In the genomic region with DNA sequence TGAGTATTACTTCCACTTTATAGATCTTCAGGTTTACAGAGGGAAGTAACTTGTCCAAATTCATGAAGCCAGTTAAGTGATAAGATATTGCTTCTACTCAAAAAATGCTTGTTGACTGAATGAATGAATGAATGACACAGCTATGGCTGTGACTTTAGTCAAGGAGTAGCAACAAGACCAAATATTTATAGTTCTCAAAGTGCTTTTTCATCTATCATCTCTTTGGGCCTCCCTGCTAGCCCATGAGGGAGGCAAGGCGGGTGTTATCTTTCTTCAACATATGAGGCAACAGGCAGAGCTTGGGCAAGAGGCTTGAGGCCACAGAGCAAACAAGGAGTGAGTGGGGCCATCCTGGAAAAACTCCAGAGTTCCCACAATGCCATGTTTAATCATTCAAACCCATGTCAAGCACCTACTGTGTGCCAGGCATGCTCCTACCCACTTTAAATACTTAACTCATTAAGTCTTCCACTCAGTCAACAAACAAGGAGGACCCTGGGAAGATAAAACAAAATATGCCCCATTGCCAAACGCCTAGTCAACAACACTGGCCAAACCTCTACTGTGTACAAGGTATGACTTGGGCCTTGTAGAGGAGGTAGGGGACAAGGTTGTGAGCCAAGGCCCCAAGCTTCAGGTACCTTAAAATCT, we compare ENCODE assay signal across 9 cellular contexts. TPM values are rescaled to one million over a fixed set of nuclear protein-coding genes. Genes with fewer than 3 reads are reported as not detected.
A peak's percentile ranks its signal among the peaks of the same experiment; 100 is the strongest.
DNase-seq lines count a peak whose midpoint lies in the region; ATAC-seq and TF ChIP-seq lines count a peak whose summit lies in the region.
"Had no signal": no experiment of that assay in that cellular context is flagged by ENCODE, and none has a peak within 500 bp of the region (broad histone marks: within the 10 kb centered on the region; RNA-seq: fewer than 3 reads in every experiment).

No MANE protein-coding gene starts in this region.

- H4K8ac ChIP-seq in IMR-90 (ENCODE audit: low read depth in 2 of 2, low read length in 2 of 2), result peak overlapping the region in 1 of 2 experiments; percentile 2; a peak in 1 of 4 replicates

- H2AK5ac ChIP-seq in IMR-90 (ENCODE audit: low read depth, low read length), result no peak overlapping the region

- H2BK20ac ChIP-seq in IMR-90 (ENCODE audit: low read depth, low read length), result no peak overlapping the region

- peaks cover 77% of the 10 kb centered on the region for H3K4me1 Mint-ChIP-seq in stimulated activated effector memory CD8-positive, alpha-beta T cell treated with anti-CD3 and anti-CD28 coated beads, Interleukin-12 subunit alpha, Interleukin-12 subunit beta, amount 100 ng/mL, for 72 hours

- peaks cover 22% of the 10 kb centered on the region for H3K9me1 ChIP-seq in IMR-90 (ENCODE audit: insufficient read depth, low read length)

- no peak overlapping the region for H3K27ac ChIP-seq in IMR-90 (ENCODE audit: insufficient read depth, low read length)
- peak overlapping the region; percentile 59 for H3K27ac ChIP-seq in SU-DHL-6 (ENCODE audit: low read depth, low read length)
- H3K27ac ChIP-seq in aorta (ENCODE audit: low read depth in 1 of 2, low read length in 2 of 2), result peak overlapping the region in 1 of 2 donors; percentile 11

- no peak overlapping the region for H3K23ac ChIP-seq in IMR-90 (ENCODE audit: low read depth, low read length)

- peak overlapping the region; percentile 89 for H3K27ac Mint-ChIP-seq in stimulated activated effector memory CD8-positive, alpha-beta T cell treated with anti-CD3 and anti-CD28 coated beads, Interleukin-12 subunit alpha, Interleukin-12 subunit beta, amount 100 ng/mL, for 72 hours

- no peak overlapping the region for H3K4me3 ChIP-seq in IMR-90 (ENCODE audit: insufficient read depth, low read depth, low read length)
- H3K4me3 ChIP-seq in SU-DHL-6 (ENCODE audit: insufficient read depth, low read length, poor library complexity, severe bottlenecking), result no peak overlapping the region
- no peak overlapping the region for H3K4me3 ChIP-seq in aorta (ENCODE audit: low read length in 2 of 2)

- H3K4me2 ChIP-seq in IMR-90 (ENCODE audit: low read depth, low read length) (no peak overlapping the region), SU-DHL-6 (ENCODE audit: low read depth, low read length, poor library complexity, severe bottlenecking) (peak overlapping the region; percentile 28)

- no peak overlapping the region for H2AK9ac ChIP-seq in IMR-90 (replicated peaks; ENCODE audit: low read depth, low read length, poor library complexity)

- H3K79me1 ChIP-seq in IMR-90 (ENCODE audit: low read depth in 1 of 2, low read length in 2 of 2), result peaks cover 40 to 72% of the 10 kb centered on the region in 2 experiments

- TF ChIP-seq POLR2A in IMR-90 (IDR thresholded peaks at IDR 0.05; ENCODE audit: low read depth, low read length) (no peak), erythroblast (IDR thresholded peaks at IDR 0.05; ENCODE audit: low read length) (peak; percentile 69)

- dilution Hi-C loops in IMR-90 (cut with HindIII; ENCODE audit: low sequenced_read_pairs, unreplicated experiment), result no loop called here

- no peak overlapping the region for H2BK120ac ChIP-seq in IMR-90 (ENCODE audit: low read depth, low read length)

- no peak overlapping the region for H4K5ac ChIP-seq in IMR-90 (ENCODE audit: low read depth, low read length)

- no peak overlapping the region for H4K91ac ChIP-seq in IMR-90 (ENCODE audit: insufficient read depth, low read depth, low read length)

- no peak for TF ChIP-seq RAD21 in IMR-90 (IDR thresholded peaks at IDR 0.05; ENCODE audit: low read length)

- no peak overlapping the region for H2AFZ ChIP-seq in IMR-90 (replicated peaks; ENCODE audit: low read length, poor library complexity)
- no peak overlapping the region for H2AFZ ChIP-seq in SU-DHL-6 (ENCODE audit: low read depth, low read length, severe bottlenecking)

- H3K9me2 ChIP-seq in SU-DHL-6 (replicated peaks; ENCODE audit: insufficient read depth, low read length), result no peaks in the 10 kb centered on the region

- BruUV-seq in IMR-90 (replicated peaks; lab: Mats Ljungman, UMichigan), result no TSS peak

- peak overlapping the region; percentile 13 for H3K4me3 Mint-ChIP-seq in stimulated activated effector memory CD8-positive, alpha-beta T cell treated with anti-CD3 and anti-CD28 coated beads, Interleukin-12 subunit alpha, Interleukin-12 subunit beta, amount 100 ng/mL, for 72 hours

- peak overlapping the region; percentile 65 for H3K4ac ChIP-seq in IMR-90 (ENCODE audit: low read depth, low read length)

- POLR2A ChIA-PET in IMR-90 (lab: Charles Lee; ENCODE audit: unreplicated experiment), result no interaction called here

- DNase-seq in IMR-90 (no peak), erythroblast (lab: John Stamatoyannopoulos, UW) (peak; percentile 93 to 96), NCI-H1436 (lab: John Stamatoyannopoulos, UW) (no peak), aorta (no peak), iPS-NIHi11 (ENCODE audit: low spot score) (no peak)
- no peak for DNase-seq in stimulated activated effector memory CD8-positive, alpha-beta T cell treated with anti-CD3 and anti-CD28 coated beads, Interleukin-12 subunit alpha, Interleukin-12 subunit beta, amount 100 ng/mL, for 72 hours (ENCODE audit: low spot score in 2 of 2)
- no peak for DNase-seq in activated CD4-positive, CD25-positive, alpha-beta regulatory T cell treated with anti-CD3 and anti-CD28 coated beads, Interleukin-2, amount 50 U/mL, for 72 hours
- DNase-seq: NCI-H1436 treated with DMSO at 0.1 percent for 48 hours had no signal

- peaks cover 99% of the 10 kb centered on the region for H3K36me3 Mint-ChIP-seq in stimulated activated effector memory CD8-positive, alpha-beta T cell treated with anti-CD3 and anti-CD28 coated beads, Interleukin-12 subunit alpha, Interleukin-12 subunit beta, amount 100 ng/mL, for 72 hours

- H3K14ac ChIP-seq in IMR-90 (replicated peaks; ENCODE audit: low read depth, low read length), result no peak overlapping the region

- in situ Hi-C loops in IMR-90 (cut with MboI; ENCODE audit: low sequenced_read_pairs), result no loop called here

- intact Hi-C loops in IMR-90 (cut with micrococcal nuclease), result no loop called here
- intact Hi-C loops in aorta (cut with DNase I), result no loop called here

- H3K9ac ChIP-seq in IMR-90 (ENCODE audit: low read depth, low read length) (no peak overlapping the region), SU-DHL-6 (ENCODE audit: low read length) (no peak overlapping the region)

- no peak overlapping the region for H2BK5ac ChIP-seq in IMR-90 (ENCODE audit: low read depth, low read length, poor library complexity, severe bottlenecking)

- peaks cover 32% of the 10 kb centered on the region for H3K79me2 ChIP-seq in SU-DHL-6 (ENCODE audit: insufficient read depth, low read length)

- H3K9me3 ChIP-seq in IMR-90 (ENCODE audit: control insufficient read depth, insufficient read depth, low read length) (no peaks in the 10 kb centered on the region), SU-DHL-6 (ENCODE audit: insufficient read depth, low read length) (no peaks in the 10 kb centered on the region), aorta (ENCODE audit: control insufficient read depth, low read length) (no peaks in the 10 kb centered on the region)

- H3F3A ChIP-seq in SU-DHL-6 (ENCODE audit: insufficient read depth), result no peaks in the 10 kb centered on the region; the same call in 1 of the 2 replicates

- no peak for ATAC-seq in IMR-90 (ENCODE audit: low read depth)
- no peak for ATAC-seq in stimulated activated effector memory CD8-positive, alpha-beta T cell treated with anti-CD3 and anti-CD28 coated beads, Interleukin-12 subunit alpha, Interleukin-12 subunit beta, amount 100 ng/mL, for 72 hours
- ATAC-seq in aorta (ENCODE audit: low FRiP score), result no peak

- no peak overlapping the region for H3K56ac ChIP-seq in IMR-90 (ENCODE audit: extremely low read depth, insufficient read depth, low read length)

- peak overlapping the region; percentile 25; the same call in 1 of the 3 replicates for H2BK15ac ChIP-seq in IMR-90 (ENCODE audit: low read depth, low read length)

- H3K4me1 ChIP-seq in IMR-90 (ENCODE audit: control insufficient read depth, insufficient read depth, low read length) (peaks cover 7% of the 10 kb centered on the region), aorta (ENCODE audit: control insufficient read depth in 1 of 2, insufficient read depth in 2 of 2, low read length in 2 of 2) (peaks cover 5 to 23% of the 10 kb centered on the region in 2 donors)

- no peak overlapping the region; the same call in 1 of the 2 replicates for H3K18ac ChIP-seq in IMR-90 (ENCODE audit: low read depth, low read length)

- CTCF ChIA-PET in IMR-90 (lab: Yijun Ruan, JAX), result no interaction called here

- no CpG with 5 or more reads among the region's 2 CpGs for WGBS in IMR-90 (ENCODE audit: extremely low coverage in 2 of 2, insufficient read length in 1 of 2), 2 experiments
- 78 to 89% methylated on average over 2 of the region's 2 CpGs for WGBS in aorta, 2 donors

- TF ChIP-seq CTCF in IMR-90 (conservative IDR thresholded peaks at IDR 0.05; ENCODE audit: low read depth, low read length) (no peak), SU-DHL-6 (IDR thresholded peaks at IDR 0.05; ENCODE audit: insufficient read depth, low read length, poor library complexity, severe bottlenecking) (no peak)

- peaks cover 21% of the 10 kb centered on the region for H3K36me3 ChIP-seq in IMR-90 (ENCODE audit: control insufficient read depth, insufficient read depth, low read length)
- 0 out of 2 replicates have a peak, but pooled peaks cover 3% of the 10 kb centered on the region for H3K36me3 ChIP-seq in SU-DHL-6 (ENCODE audit: low read length)
- peaks cover 0 to 10% of the 10 kb centered on the region in 2 donors for H3K36me3 ChIP-seq in aorta (ENCODE audit: control insufficient read depth in 1 of 2, insufficient read depth in 2 of 2, low read length in 1 of 2)

- H4K20me1 ChIP-seq in IMR-90 (ENCODE audit: insufficient read depth, low read length), result no peaks in the 10 kb centered on the region
- H4K20me1 ChIP-seq in SU-DHL-6 (ENCODE audit: low read depth, low read length), result no peaks in the 10 kb centered on the region

- no peaks in the 10 kb centered on the region for H3K9me3 Mint-ChIP-seq in stimulated activated effector memory CD8-positive, alpha-beta T cell treated with anti-CD3 and anti-CD28 coated beads, Interleukin-12 subunit alpha, Interleukin-12 subunit beta, amount 100 ng/mL, for 72 hours

- H3K27me3 ChIP-seq in IMR-90 (ENCODE audit: control insufficient read depth, insufficient read depth, low read length), result no peaks in the 10 kb centered on the region
- no peaks in the 10 kb centered on the region for H3K27me3 ChIP-seq in SU-DHL-6 (ENCODE audit: low read length)
- H3K27me3 ChIP-seq in aorta (ENCODE audit: control insufficient read depth in 1 of 2, insufficient read depth in 2 of 2, low read length in 1 of 2), result no peaks in the 10 kb centered on the region

RNA-seq across cellular contexts. Expression of a gene that starts 15.9 kb away (rescaled TPM):
- total RNA-seq in IMR-90 (2012; rRNA removed) (41.9 and 45.5 TPM in 2 replicates), aorta (100 to 1,000 TPM in 1 of 2 donors, 10 to 100 TPM in 1; 69.1 to 107 TPM)
- polyA plus RNA-seq in IMR-90 (2012; rRNA removed) (40.2 and 41.9 TPM in 2 replicates), aorta (100 to 1,000 TPM; 103 to 104 TPM)
- polyA plus RNA-seq in IMR-90 (2012; cell fraction: cytosol; rRNA removed), result 44.9 and 47.2 TPM in 2 replicates
- 22.6 and 23.8 TPM in 2 replicates for polyA plus RNA-seq in IMR-90 (2012; cell fraction: nucleus; rRNA removed; ENCODE audit: low replicate concordance)

RNA-seq across cellular contexts. Expression of a gene that starts 32.4 kb away (rescaled TPM):
- total RNA-seq in IMR-90 (2012; rRNA removed), result 72.2 and 82.2 TPM in 2 replicates
- 27.6 and 28.5 TPM in 2 replicates for polyA plus RNA-seq in IMR-90 (2012; rRNA removed)
- polyA plus RNA-seq in IMR-90 (2012; cell fraction: cytosol; rRNA removed), result 4.8 and 19.2 TPM in 2 replicates
- 3.2 and 12.0 TPM in 2 replicates for polyA plus RNA-seq in IMR-90 (2012; cell fraction: nucleus; rRNA removed; ENCODE audit: low replicate concordance)
- total RNA-seq in aorta, result 1 to 10 TPM in 1 of 2 donors, under 1 TPM in 1; 0.75 to 2.1 TPM
- 1 to 10 TPM; 1.6 to 5.4 TPM for polyA plus RNA-seq in aorta

Comparison
In these comparisons a context has a peak if more than half of its experiments do, and no peak if none do; other contexts are left out.
1. DNase-seq: peak in erythroblast (2 of 2); none in IMR-90 (single experiment), stimulated activated effector memory CD8-positive, alpha-beta T cell treated with anti-CD3 and anti-CD28 coated beads, Interleukin-12 subunit alpha, Interleukin-12 subunit beta, amount 100 ng/mL, for 72 hours (0 of 2), NCI-H1436 (single experiment), aorta (0 of 2), activated CD4-positive, CD25-positive, alpha-beta regulatory T cell treated with anti-CD3 and anti-CD28 coated beads, Interleukin-2, amount 50 U/mL, for 72 hours (single experiment) and iPS-NIHi11 (single experiment).
2. RNA of a gene that starts 32.4 kb away (total RNA-seq): 72.2 to 82.2 TPM in IMR-90; 0.75 to 2.1 TPM in aorta; every median in the first group is over 10 times any median in the second.